In the genomic region with DNA sequence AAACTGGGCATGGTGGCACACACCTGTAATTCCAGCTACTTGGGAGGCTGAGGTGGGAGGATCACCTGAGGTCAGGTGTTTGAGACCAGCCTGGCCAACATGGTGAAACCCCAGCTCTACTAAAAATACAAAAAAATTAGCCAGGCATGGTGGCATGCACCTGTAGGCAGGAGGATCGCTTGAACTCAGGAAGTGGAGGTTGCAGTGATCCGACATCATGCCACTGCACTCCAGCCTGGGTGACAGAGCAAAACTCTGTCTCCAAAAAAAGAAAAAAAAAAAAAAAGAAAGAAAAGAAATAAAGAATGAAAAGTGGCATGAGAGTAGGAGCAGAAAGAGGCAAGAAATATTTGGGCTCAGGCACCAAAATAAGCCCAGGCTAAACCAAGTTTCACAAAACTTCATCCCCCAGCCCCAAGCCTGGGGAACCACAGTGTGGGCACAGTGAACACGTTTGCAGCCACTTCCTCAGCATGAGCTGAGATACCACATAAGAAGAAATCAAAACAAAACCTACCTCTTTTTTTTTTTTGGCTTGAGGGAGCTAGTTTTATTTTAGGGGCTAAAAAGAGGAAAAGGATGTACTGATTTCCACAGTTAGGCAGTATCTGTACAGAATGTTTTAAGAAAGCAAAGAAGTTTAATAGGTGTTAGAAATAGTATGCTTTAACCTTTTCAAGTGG, we compare ENCODE assay signal across 8 cellular contexts. TPM values are rescaled to one million over a fixed set of nuclear protein-coding genes. Genes with fewer than 3 reads are reported as not detected.
DNase-seq lines count a peak whose midpoint lies in the region; ATAC-seq and TF ChIP-seq lines count a peak whose summit lies in the region.
"Not testable (repeated sequence)": the region's sequence is repeated elsewhere in the genome, so short reads cannot be mapped to it uniquely, and the experiment has no call there.

No MANE protein-coding gene starts in this region.

- H3K9ac ChIP-seq in Loucy (ENCODE audit: low read depth, low read length, poor library complexity, severe bottlenecking), result not testable (repeated sequence)

- intact Hi-C loops in CD4-positive, alpha-beta memory T cell (cut with micrococcal nuclease), result loop anchor here (1.0 to 2.0 kb wide), 2 partner anchors 11 to 93 kb away; no protein-coding TSS in a partner anchor
- intact Hi-C loops in lower lobe of right lung (cut with DNase I), result not testable (repeated sequence)

- H3K36me3 Mint-ChIP-seq in CD4-positive, alpha-beta memory T cell, result not testable (repeated sequence)

- not testable (repeated sequence) for H3F3A ChIP-seq in Loucy (ENCODE audit: low read depth)

- peak; percentile 51 for ATAC-seq in GM19372 (IDR thresholded peaks at IDR 0.05; ENCODE audit: low read depth, unreplicated experiment)
- peak; percentile 36 for ATAC-seq in HG02763 (IDR thresholded peaks at IDR 0.05; ENCODE audit: unreplicated experiment)
- peak; percentile 24 to 25 for ATAC-seq in lower lobe of right lung

- peak overlapping the region in 7 of 8 donors; percentile 35 to 69 (median 61) for H3K4me3 Mint-ChIP-seq in CD4-positive, alpha-beta memory T cell

- not testable (repeated sequence) for H3K79me2 ChIP-seq in Loucy (ENCODE audit: insufficient read depth, low read length)

- TF ChIP-seq CTCF in Loucy (conservative IDR thresholded peaks at IDR 0.05; ENCODE audit: low read length); lower lobe of right lung (IDR thresholded peaks at IDR 0.05): not testable (repeated sequence)

- not testable (repeated sequence) for H3K4me3 ChIP-seq in CD4-positive, alpha-beta memory T cell (ENCODE audit: low read length in 2 of 2); lower lobe of right lung
- peak overlapping the region; percentile 32 for H3K4me3 ChIP-seq in Loucy (ENCODE audit: low read length, poor library complexity, severe bottlenecking)

- POLR2A ChIA-PET in CD4-positive, alpha-beta memory T cell (lab: Charles Lee; ENCODE audit: partially characterized antibody), result interaction anchor here (0.6 to 3.3 kb wide), 7 partner anchors 11 to 792 kb away, joined by 3 to 19 read pairs (median 3); a partner anchor contains a TSS

- CTCF ChIA-PET in CD4-positive, alpha-beta memory T cell (lab: Charles Lee; ENCODE audit: partially characterized antibody), result interaction anchor here (0.7 to 2.5 kb wide), 17 partner anchors 8 to 733 kb away, joined by 3 to 19 read pairs (median 6); a partner anchor contains a TSS

- H3K36me3 ChIP-seq in CD4-positive, alpha-beta memory T cell (ENCODE audit: insufficient read depth, low read length); Loucy (ENCODE audit: insufficient read depth, low read length); lower lobe of right lung: not testable (repeated sequence)

- peak overlapping the region; percentile 12 to 88 (median 82) for H3K27ac Mint-ChIP-seq in CD4-positive, alpha-beta memory T cell

- not testable (repeated sequence) for H3K27me3 ChIP-seq in CD4-positive, alpha-beta memory T cell (ENCODE audit: insufficient read depth, low read length); Loucy (ENCODE audit: insufficient read depth, low read length, poor library complexity, severe bottlenecking); lower lobe of right lung (ENCODE audit: low read depth)

- H3K27me3 Mint-ChIP-seq in CD4-positive, alpha-beta memory T cell, result not testable (repeated sequence)

- not testable (repeated sequence) for H2AFZ ChIP-seq in Loucy (ENCODE audit: low read length)

- H4K20me1 ChIP-seq in Loucy (ENCODE audit: insufficient read depth, low read length, poor library complexity, severe bottlenecking), result not testable (repeated sequence)

- DNase-seq in CD4-positive, alpha-beta memory T cell, result peak; percentile 63 to 80 (median 76)
- peak; percentile 55 for DNase-seq in activated CD4-positive, CD25-positive, alpha-beta regulatory T cell treated with anti-CD3 and anti-CD28 coated beads, Interleukin-2, amount 50 U/mL, for 72 hours
- peak; percentile 55 for DNase-seq in activated gamma-delta T cell treated with Interleukin-2 at 50 U/mL for 16 hours
- DNase-seq in lower lobe of right lung, result not testable (repeated sequence)
- peak; percentile 26 for DNase-seq in stimulated activated CD8-positive, alpha-beta memory T cell treated with anti-CD3 and anti-CD28 coated beads, Interleukin-15, amount 100 ng/mL, for 1 hour (ENCODE audit: low read depth)

- not testable (repeated sequence) for H3K9me3 ChIP-seq in CD4-positive, alpha-beta memory T cell (ENCODE audit: control insufficient read depth in 1 of 2, low read length in 2 of 2); Loucy (ENCODE audit: insufficient read depth, low read depth, low read length); lower lobe of right lung

- peak overlapping the region; percentile 18 for H3K4me2 ChIP-seq in Loucy (ENCODE audit: low read depth, low read length, poor library complexity, severe bottlenecking)

- H3K9me3 Mint-ChIP-seq in CD4-positive, alpha-beta memory T cell, result not testable (repeated sequence)

- H3K27ac ChIP-seq in CD4-positive, alpha-beta memory T cell (ENCODE audit: low read depth, low read length); lower lobe of right lung: not testable (repeated sequence)

- not testable (repeated sequence) for H3K9me2 ChIP-seq in Loucy (replicated peaks; ENCODE audit: low read depth, low read length)

- H3K4me1 Mint-ChIP-seq in CD4-positive, alpha-beta memory T cell, result peaks cover 24 to 47% (median 33%) of the 10 kb centered on the region in 4 donors

- H3K4me1 ChIP-seq in CD4-positive, alpha-beta memory T cell (ENCODE audit: insufficient read depth, low read length), result peaks cover 34% of the 10 kb centered on the region
- H3K4me1 ChIP-seq in Loucy (ENCODE audit: insufficient read depth, low read length, poor library complexity, severe bottlenecking) (peaks cover 18% of the 10 kb centered on the region), lower lobe of right lung (peaks cover 27% of the 10 kb centered on the region)

RNA-seq across cellular contexts. Expression of a gene that starts 46.8 kb away (rescaled TPM):
- total RNA-seq in CD4-positive, alpha-beta memory T cell, result 10 to 100 TPM; 73.9 to 75.9 TPM
- 100 to 1,000 TPM; 203 to 207 TPM for polyA plus RNA-seq in CD4-positive, alpha-beta memory T cell
- 115 TPM for total RNA-seq in lower lobe of right lung
